In genomic region chr7:13984831-13985685, GRCh38 we compare ENCODE assay signal across 1 cellular context.
TF ChIP-seq lines count a peak whose summit lies in the region.

No MANE protein-coding gene starts in this region.

TF ChIP-seq in WTC11, 78 proteins besides CTCF, POLR2A, EP300 and RAD21 (continued from another document):
- no peak for TF ChIP-seq E2F5 (CRISPR knock-in tag; IDR thresholded peaks at IDR 0.05)
- TF ChIP-seq JAZF1 (CRISPR knock-in tag; IDR thresholded peaks at IDR 0.05), result no peak
- TF ChIP-seq ZSCAN18 (CRISPR knock-in tag; IDR thresholded peaks at IDR 0.05), result no peak
- no peak for TF ChIP-seq ZNF671 (CRISPR knock-in tag; IDR thresholded peaks at IDR 0.05)
- no peak for TF ChIP-seq IRF1 (CRISPR knock-in tag; IDR thresholded peaks at IDR 0.05)
- TF ChIP-seq EMX1 (CRISPR knock-in tag; IDR thresholded peaks at IDR 0.05), result no peak
- no peak for TF ChIP-seq KAT7 (CRISPR knock-in tag; IDR thresholded peaks at IDR 0.05; ENCODE audit: borderline replicate concordance)
